Comparison of ENCODE assay signal across 1 cellular context in genomic region chr14:37172024-37172869, GRCh38.
TF ChIP-seq lines count a peak whose summit lies in the region.

Gene SLC25A21, minus strand, starts transcription at chr14:37172606.

TF ChIP-seq in HepG2, 621 proteins besides CTCF, POLR2A, EP300 and RAD21 (continued from another document and continues in another):
- TF ChIP-seq, protein P1, sequence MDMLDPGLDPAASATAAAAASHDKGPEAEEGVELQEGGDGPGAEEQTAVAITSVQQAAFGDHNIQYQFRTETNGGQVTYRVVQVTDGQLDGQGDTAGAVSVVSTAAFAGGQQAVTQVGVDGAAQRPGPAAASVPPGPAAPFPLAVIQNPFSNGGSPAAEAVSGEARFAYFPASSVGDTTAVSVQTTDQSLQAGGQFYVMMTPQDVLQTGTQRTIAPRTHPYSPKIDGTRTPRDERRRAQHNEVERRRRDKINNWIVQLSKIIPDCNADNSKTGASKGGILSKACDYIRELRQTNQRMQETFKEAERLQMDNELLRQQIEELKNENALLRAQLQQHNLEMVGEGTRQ (IDR thresholded peaks at IDR 0.05; ENCODE audit: low read depth, low read length): no peak
- TF ChIP-seq, protein P1 (CRISPR knock-in tag; IDR thresholded peaks at IDR 0.05; ENCODE audit: borderline replicate concordance): peak; percentile 67
- TF ChIP-seq ZNF773 (CRISPR knock-in tag; IDR thresholded peaks at IDR 0.05; ENCODE audit: borderline replicate concordance) (peak; percentile 98), FOXC1 (CRISPR knock-in tag; IDR thresholded peaks at IDR 0.05; ENCODE audit: borderline replicate concordance) (peak; percentile 99), JUN (CRISPR knock-in tag; IDR thresholded peaks at IDR 0.05) (peak; percentile 89), DR1 (CRISPR knock-in tag; IDR thresholded peaks at IDR 0.05) (peak; percentile 84; the same call in 1 of the 2 replicates), ARNTL (CRISPR knock-in tag; IDR thresholded peaks at IDR 0.05) (peak; percentile 88; the same call in 1 of the 2 replicates), KLF15 (CRISPR knock-in tag; IDR thresholded peaks at IDR 0.05; ENCODE audit: borderline replicate concordance) (peak; percentile 92), ZNF891 (CRISPR knock-in tag; IDR thresholded peaks at IDR 0.05) (peak; percentile 99), SUZ12 (IDR thresholded peaks at IDR 0.05; ENCODE audit: low read depth, low read length) (no peak), MIER3 (CRISPR knock-in tag; IDR thresholded peaks at IDR 0.05; ENCODE audit: borderline replicate concordance) (peak; percentile 90; the same call in 1 of the 2 replicates), ZNF781 (CRISPR knock-in tag; IDR thresholded peaks at IDR 0.05; ENCODE audit: borderline replicate concordance, not compliant biosample characterization) (peak; percentile 99), SNAPC5 (CRISPR knock-in tag; IDR thresholded peaks at IDR 0.05; ENCODE audit: borderline replicate concordance) (peak; percentile 91), HIVEP1 (CRISPR knock-in tag; IDR thresholded peaks at IDR 0.05) (peak; percentile 99), SOX5 (CRISPR knock-in tag; IDR thresholded peaks at IDR 0.05; ENCODE audit: borderline replicate concordance) (peak; percentile 6), HOXA7 (CRISPR knock-in tag; IDR thresholded peaks at IDR 0.05) (peak; percentile 94; the same call in 1 of the 2 replicates), ZNF136 (CRISPR knock-in tag; IDR thresholded peaks at IDR 0.05; ENCODE audit: low read depth) (peak; percentile 100), SKI (IDR thresholded peaks at IDR 0.05; ENCODE audit: partially characterized antibody) (peak; percentile 38), CCAR2 (optimal IDR thresholded peaks at IDR 0.05; ENCODE audit: low read depth, low read length) (peak; percentile 90), ZNF670 (CRISPR knock-in tag; IDR thresholded peaks at IDR 0.05; ENCODE audit: borderline replicate concordance) (peak; percentile 99), DNMT1 (CRISPR knock-in tag; IDR thresholded peaks at IDR 0.05) (peak; percentile 94), HES4 (CRISPR knock-in tag; IDR thresholded peaks at IDR 0.05; ENCODE audit: borderline replicate concordance) (peak; percentile 98), ZNF431 (CRISPR knock-in tag; IDR thresholded peaks at IDR 0.05; ENCODE audit: borderline replicate concordance, low read depth) (peak; percentile 99; the same call in 1 of the 2 replicates), ZNF556 (CRISPR knock-in tag; IDR thresholded peaks at IDR 0.05; ENCODE audit: borderline replicate concordance) (peak; percentile 99), ZBTB42 (CRISPR knock-in tag; IDR thresholded peaks at IDR 0.05) (peak; percentile 84; the same call in 1 of the 2 replicates), ZNF747 (CRISPR knock-in tag; IDR thresholded peaks at IDR 0.05; ENCODE audit: borderline replicate concordance) (peak; percentile 92), ZNF468 (CRISPR knock-in tag; IDR thresholded peaks at IDR 0.05) (no peak; the same call in 1 of the 2 replicates), BRD4 (CRISPR knock-in tag; IDR thresholded peaks at IDR 0.05) (peak; percentile 99), RORA (CRISPR knock-in tag; IDR thresholded peaks at IDR 0.05) (no peak), ERF (CRISPR knock-in tag; IDR thresholded peaks at IDR 0.05) (peak; percentile 98), SP5 (CRISPR knock-in tag; IDR thresholded peaks at IDR 0.05; ENCODE audit: borderline replicate concordance, low read depth) (peak; percentile 20; the same call in 1 of the 2 replicates), ZMYM2 (CRISPR knock-in tag; IDR thresholded peaks at IDR 0.05) (peak; percentile 79; the same call in 1 of the 2 replicates), ZNF672 (CRISPR knock-in tag; IDR thresholded peaks at IDR 0.05) (no peak; the same call in 1 of the 2 replicates), ZNF784 (CRISPR knock-in tag; IDR thresholded peaks at IDR 0.05; ENCODE audit: borderline replicate concordance) (peak; percentile 100), MEIS1 (CRISPR knock-in tag; IDR thresholded peaks at IDR 0.05; ENCODE audit: borderline replicate concordance) (peak; percentile 96), SRSF9 (IDR thresholded peaks at IDR 0.05; ENCODE audit: borderline replicate concordance, insufficient read depth, low read depth, low read length, poor library complexity, severe bottlenecking) (no peak), ZBTB39 (CRISPR knock-in tag; IDR thresholded peaks at IDR 0.05) (no peak), ZNF646 (CRISPR knock-in tag; IDR thresholded peaks at IDR 0.05) (0 out of 2 replicates have a peak, but pooled peaks have one; percentile 30), NFIB (CRISPR knock-in tag; IDR thresholded peaks at IDR 0.05; ENCODE audit: borderline replicate concordance) (peak; percentile 98), BRF2 (CRISPR knock-in tag; IDR thresholded peaks at IDR 0.05) (peak; percentile 97)
- TF ChIP-seq, protein P2, sequence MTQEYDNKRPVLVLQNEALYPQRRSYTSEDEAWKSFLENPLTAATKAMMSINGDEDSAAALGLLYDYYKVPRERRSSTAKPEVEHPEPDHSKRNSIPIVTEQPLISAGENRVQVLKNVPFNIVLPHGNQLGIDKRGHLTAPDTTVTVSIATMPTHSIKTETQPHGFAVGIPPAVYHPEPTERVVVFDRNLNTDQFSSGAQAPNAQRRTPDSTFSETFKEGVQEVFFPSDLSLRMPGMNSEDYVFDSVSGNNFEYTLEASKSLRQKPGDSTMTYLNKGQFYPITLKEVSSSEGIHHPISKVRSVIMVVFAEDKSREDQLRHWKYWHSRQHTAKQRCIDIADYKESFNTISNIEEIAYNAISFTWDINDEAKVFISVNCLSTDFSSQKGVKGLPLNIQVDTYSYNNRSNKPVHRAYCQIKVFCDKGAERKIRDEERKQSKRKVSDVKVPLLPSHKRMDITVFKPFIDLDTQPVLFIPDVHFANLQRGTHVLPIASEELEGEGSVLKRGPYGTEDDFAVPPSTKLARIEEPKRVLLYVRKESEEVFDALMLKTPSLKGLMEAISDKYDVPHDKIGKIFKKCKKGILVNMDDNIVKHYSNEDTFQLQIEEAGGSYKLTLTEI (CRISPR knock-in tag; conservative IDR thresholded peaks at IDR 0.05): 0 out of 2 replicates have a peak, but pooled peaks have one; percentile 18
- TF ChIP-seq, protein P3, sequence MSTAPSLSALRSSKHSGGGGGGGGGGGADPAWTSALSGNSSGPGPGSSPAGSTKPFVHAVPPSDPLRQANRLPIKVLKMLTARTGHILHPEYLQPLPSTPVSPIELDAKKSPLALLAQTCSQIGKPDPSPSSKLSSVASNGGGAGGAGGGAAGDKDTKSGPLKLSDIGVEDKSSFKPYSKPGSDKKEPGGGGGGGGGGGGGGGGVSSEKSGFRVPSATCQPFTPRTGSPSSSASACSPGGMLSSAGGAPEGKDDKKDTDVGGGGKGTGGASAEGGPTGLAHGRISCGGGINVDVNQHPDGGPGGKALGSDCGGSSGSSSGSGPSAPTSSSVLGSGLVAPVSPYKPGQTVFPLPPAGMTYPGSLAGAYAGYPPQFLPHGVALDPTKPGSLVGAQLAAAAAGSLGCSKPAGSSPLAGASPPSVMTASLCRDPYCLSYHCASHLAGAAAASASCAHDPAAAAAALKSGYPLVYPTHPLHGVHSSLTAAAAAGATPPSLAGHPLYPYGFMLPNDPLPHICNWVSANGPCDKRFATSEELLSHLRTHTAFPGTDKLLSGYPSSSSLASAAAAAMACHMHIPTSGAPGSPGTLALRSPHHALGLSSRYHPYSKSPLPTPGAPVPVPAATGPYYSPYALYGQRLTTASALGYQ (CRISPR knock-in tag; IDR thresholded peaks at IDR 0.05): peak; percentile 94
- TF ChIP-seq, protein P4, sequence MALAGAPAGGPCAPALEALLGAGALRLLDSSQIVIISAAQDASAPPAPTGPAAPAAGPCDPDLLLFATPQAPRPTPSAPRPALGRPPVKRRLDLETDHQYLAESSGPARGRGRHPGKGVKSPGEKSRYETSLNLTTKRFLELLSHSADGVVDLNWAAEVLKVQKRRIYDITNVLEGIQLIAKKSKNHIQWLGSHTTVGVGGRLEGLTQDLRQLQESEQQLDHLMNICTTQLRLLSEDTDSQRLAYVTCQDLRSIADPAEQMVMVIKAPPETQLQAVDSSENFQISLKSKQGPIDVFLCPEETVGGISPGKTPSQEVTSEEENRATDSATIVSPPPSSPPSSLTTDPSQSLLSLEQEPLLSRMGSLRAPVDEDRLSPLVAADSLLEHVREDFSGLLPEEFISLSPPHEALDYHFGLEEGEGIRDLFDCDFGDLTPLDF (CRISPR knock-in tag; IDR thresholded peaks at IDR 0.05): peak; percentile 80
